Comparison of ENCODE assay signal across 8 cellular contexts in the genomic region with DNA sequence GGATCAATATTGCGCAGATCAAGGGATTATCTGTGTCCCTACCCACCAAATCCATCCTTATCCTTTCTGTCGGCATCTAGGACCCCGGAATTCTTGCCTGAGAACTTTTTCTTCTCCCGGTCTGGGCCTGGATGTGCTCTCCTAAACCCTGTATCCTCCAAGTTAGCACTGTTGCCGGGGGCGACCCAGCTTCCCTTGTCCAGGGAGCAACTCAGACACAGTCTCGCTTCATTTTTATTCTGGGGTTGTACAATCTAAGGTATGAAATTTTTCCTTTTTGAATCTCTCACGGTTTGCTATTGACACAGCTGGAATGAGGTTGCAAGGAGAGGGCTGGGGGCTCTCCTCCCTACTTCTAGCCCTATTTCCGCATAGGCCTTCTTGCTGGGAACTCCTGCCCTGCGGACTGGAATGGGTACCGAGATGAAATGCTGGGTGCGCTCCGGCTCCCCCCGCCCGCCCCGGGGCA. TPM values are rescaled to one million over a fixed set of nuclear protein-coding genes. Genes with fewer than 3 reads are reported as not detected.
DNase-seq lines count a peak whose midpoint lies in the region; ATAC-seq and TF ChIP-seq lines count a peak whose summit lies in the region.

No MANE protein-coding gene starts in this region.

- H3K27ac ChIP-seq in sigmoid colon = peak overlapping the region; percentile 84 to 91 (median 89)

- CTCF ChIA-PET in activated CD8-positive, alpha-beta memory T cell treated with anti-CD3 and anti-CD28 coated beads, Interleukin-2, amount 10 ng/mL, durations not matched to agents 7 days and 5 days (lab: Charles Lee) = interaction anchor here (1.3 to 2.6 kb wide), 2 partner anchors 53 to 139 kb away, joined by 4 to 10 read pairs; no protein-coding TSS in a partner anchor

- no peaks in the 10 kb centered on the region for H3K27me3 ChIP-seq in sigmoid colon

- WGBS in sigmoid colon, 2 donors = 24 to 32% methylated on average over 16 of the region's 16 CpGs

- H3K4me1 ChIP-seq in sigmoid colon = peaks cover 0 to 19% (median 18%) of the 10 kb centered on the region in 4 donors

- ATAC-seq in activated CD8-positive, alpha-beta memory T cell treated with anti-CD3 and anti-CD28 coated beads, Interleukin-2, amount 10 ng/mL, durations not matched to agents 7 days and 5 days = no peak
- ATAC-seq in SK-N-SH treated with all-trans-retinoic acid at 6 μM for 48 hours (peak; percentile 29), HG03565 (IDR thresholded peaks at IDR 0.05; ENCODE audit: unreplicated experiment) (no peak)

- peak overlapping the region; percentile 98 for H3K4me3 Mint-ChIP-seq in activated CD8-positive, alpha-beta memory T cell treated with anti-CD3 and anti-CD28 coated beads, Interleukin-2, amount 10 ng/mL, durations not matched to agents 7 days and 5 days

- peak overlapping the region; percentile 98 for H3K27ac Mint-ChIP-seq in activated CD8-positive, alpha-beta memory T cell treated with anti-CD3 and anti-CD28 coated beads, Interleukin-2, amount 10 ng/mL, durations not matched to agents 7 days and 5 days

- TF ChIP-seq EP300 in sigmoid colon (IDR thresholded peaks at IDR 0.05) = no peak

- H3K27me3 Mint-ChIP-seq in activated CD8-positive, alpha-beta memory T cell treated with anti-CD3 and anti-CD28 coated beads, Interleukin-2, amount 10 ng/mL, durations not matched to agents 7 days and 5 days = no peaks in the 10 kb centered on the region

- H3K36me3 ChIP-seq in sigmoid colon = peaks cover 0 to 4% (median 0%) of the 10 kb centered on the region in 4 donors

- H3K9me3 ChIP-seq in sigmoid colon = no peaks in the 10 kb centered on the region

- H3K4me3 ChIP-seq in foreskin fibroblast (ENCODE audit: low read depth in 1 of 2, low read length in 2 of 2) (peak overlapping the region; percentile 83), sigmoid colon (peak overlapping the region; percentile 52 to 81 (median 74))

- TF ChIP-seq CTCF in foreskin fibroblast (IDR thresholded peaks at IDR 0.05; ENCODE audit: low read depth, low read length) (no peak), sigmoid colon (IDR thresholded peaks at IDR 0.05) (no peak)

- H3K9me3 Mint-ChIP-seq in activated CD8-positive, alpha-beta memory T cell treated with anti-CD3 and anti-CD28 coated beads, Interleukin-2, amount 10 ng/mL, durations not matched to agents 7 days and 5 days (ENCODE audit: low read depth) = no peaks in the 10 kb centered on the region

- DNase-seq in activated CD8-positive, alpha-beta memory T cell treated with anti-CD3 and anti-CD28 coated beads, Interleukin-2, amount 10 ng/mL, durations not matched to agents 7 days and 5 days = no peak
- DNase-seq in activated CD8-positive, alpha-beta memory T cell treated with anti-CD3 and anti-CD28 coated beads, Interleukin-2, amount 50 U/mL, for 48 hours = no peak
- peak in 1 of 2 donors; percentile 11 for DNase-seq in foreskin fibroblast
- DNase-seq in sigmoid colon = no peak
- no peak for DNase-seq in NCI-H1694 (lab: John Stamatoyannopoulos, UW)
- DNase-seq in NCI-H1048 (lab: John Stamatoyannopoulos, UW) = no peak

- peaks cover 35% of the 10 kb centered on the region for H3K4me1 Mint-ChIP-seq in activated CD8-positive, alpha-beta memory T cell treated with anti-CD3 and anti-CD28 coated beads, Interleukin-2, amount 10 ng/mL, durations not matched to agents 7 days and 5 days

- no peak for TF ChIP-seq POLR2A in sigmoid colon (IDR thresholded peaks at IDR 0.05)

- peaks cover 33% of the 10 kb centered on the region for H3K36me3 Mint-ChIP-seq in activated CD8-positive, alpha-beta memory T cell treated with anti-CD3 and anti-CD28 coated beads, Interleukin-2, amount 10 ng/mL, durations not matched to agents 7 days and 5 days

- intact Hi-C loops in sigmoid colon (cut with DNase I) = loop anchor here (2.0 kb wide), 1 partner anchor 144 kb away; no protein-coding TSS in a partner anchor

TF ChIP-seq in SK-N-SH treated with all-trans-retinoic acid at 6 μM for 48 hours, 23 proteins besides CTCF, POLR2A, EP300 and RAD21 (continues in another document):
- TF ChIP-seq, protein P1, sequence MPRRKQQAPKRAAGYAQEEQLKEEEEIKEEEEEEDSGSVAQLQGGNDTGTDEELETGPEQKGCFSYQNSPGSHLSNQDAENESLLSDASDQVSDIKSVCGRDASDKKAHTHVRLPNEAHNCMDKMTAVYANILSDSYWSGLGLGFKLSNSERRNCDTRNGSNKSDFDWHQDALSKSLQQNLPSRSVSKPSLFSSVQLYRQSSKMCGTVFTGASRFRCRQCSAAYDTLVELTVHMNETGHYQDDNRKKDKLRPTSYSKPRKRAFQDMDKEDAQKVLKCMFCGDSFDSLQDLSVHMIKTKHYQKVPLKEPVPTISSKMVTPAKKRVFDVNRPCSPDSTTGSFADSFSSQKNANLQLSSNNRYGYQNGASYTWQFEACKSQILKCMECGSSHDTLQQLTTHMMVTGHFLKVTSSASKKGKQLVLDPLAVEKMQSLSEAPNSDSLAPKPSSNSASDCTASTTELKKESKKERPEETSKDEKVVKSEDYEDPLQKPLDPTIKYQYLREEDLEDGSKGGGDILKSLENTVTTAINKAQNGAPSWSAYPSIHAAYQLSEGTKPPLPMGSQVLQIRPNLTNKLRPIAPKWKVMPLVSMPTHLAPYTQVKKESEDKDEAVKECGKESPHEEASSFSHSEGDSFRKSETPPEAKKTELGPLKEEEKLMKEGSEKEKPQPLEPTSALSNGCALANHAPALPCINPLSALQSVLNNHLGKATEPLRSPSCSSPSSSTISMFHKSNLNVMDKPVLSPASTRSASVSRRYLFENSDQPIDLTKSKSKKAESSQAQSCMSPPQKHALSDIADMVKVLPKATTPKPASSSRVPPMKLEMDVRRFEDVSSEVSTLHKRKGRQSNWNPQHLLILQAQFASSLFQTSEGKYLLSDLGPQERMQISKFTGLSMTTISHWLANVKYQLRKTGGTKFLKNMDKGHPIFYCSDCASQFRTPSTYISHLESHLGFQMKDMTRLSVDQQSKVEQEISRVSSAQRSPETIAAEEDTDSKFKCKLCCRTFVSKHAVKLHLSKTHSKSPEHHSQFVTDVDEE (CRISPR knock-in tag; IDR thresholded peaks at IDR 0.05) = no peak
- TF ChIP-seq ZNF565 (CRISPR knock-in tag; conservative IDR thresholded peaks at IDR 0.05; ENCODE audit: low read depth) (no peak), ZFP30 (CRISPR knock-in tag; IDR thresholded peaks at IDR 0.05) (no peak), ZC3H10 (CRISPR knock-in tag; IDR thresholded peaks at IDR 0.05) (no peak), TCF4 (CRISPR knock-in tag; IDR thresholded peaks at IDR 0.05; ENCODE audit: borderline replicate concordance) (no peak), ESRRG (CRISPR knock-in tag; IDR thresholded peaks at IDR 0.05) (no peak), ARNTL (CRISPR knock-in tag; IDR thresholded peaks at IDR 0.05; ENCODE audit: borderline replicate concordance, low read depth) (no peak), PPARA (CRISPR knock-in tag; IDR thresholded peaks at IDR 0.05; ENCODE audit: borderline replicate concordance) (no peak), BACH2 (CRISPR knock-in tag; IDR thresholded peaks at IDR 0.05; ENCODE audit: borderline replicate concordance) (no peak), OSR1 (CRISPR knock-in tag; IDR thresholded peaks at IDR 0.05) (no peak), RARB (CRISPR knock-in tag; IDR thresholded peaks at IDR 0.05) (no peak), ZFP3 (CRISPR knock-in tag; IDR thresholded peaks at IDR 0.05) (no peak), ZNF8 (CRISPR knock-in tag; IDR thresholded peaks at IDR 0.05) (no peak), GLIS3 (CRISPR knock-in tag; IDR thresholded peaks at IDR 0.05) (no peak), ZNF70 (CRISPR knock-in tag; IDR thresholded peaks at IDR 0.05) (no peak)
- TF ChIP-seq, protein P2, sequence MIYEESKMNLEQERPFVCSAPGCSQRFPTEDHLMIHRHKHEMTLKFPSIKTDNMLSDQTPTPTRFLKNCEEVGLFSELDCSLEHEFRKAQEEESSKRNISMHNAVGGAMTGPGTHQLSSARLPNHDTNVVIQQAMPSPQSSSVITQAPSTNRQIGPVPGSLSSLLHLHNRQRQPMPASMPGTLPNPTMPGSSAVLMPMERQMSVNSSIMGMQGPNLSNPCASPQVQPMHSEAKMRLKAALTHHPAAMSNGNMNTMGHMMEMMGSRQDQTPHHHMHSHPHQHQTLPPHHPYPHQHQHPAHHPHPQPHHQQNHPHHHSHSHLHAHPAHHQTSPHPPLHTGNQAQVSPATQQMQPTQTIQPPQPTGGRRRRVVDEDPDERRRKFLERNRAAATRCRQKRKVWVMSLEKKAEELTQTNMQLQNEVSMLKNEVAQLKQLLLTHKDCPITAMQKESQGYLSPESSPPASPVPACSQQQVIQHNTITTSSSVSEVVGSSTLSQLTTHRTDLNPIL (CRISPR knock-in tag; IDR thresholded peaks at IDR 0.05; ENCODE audit: low read depth) = no peak

RNA-seq across cellular contexts. Expression of a gene that starts 0.4 kb away (rescaled TPM):
- 100 to 1,000 TPM; 173 to 194 TPM for total RNA-seq in activated CD8-positive, alpha-beta memory T cell treated with anti-CD3 and anti-CD28 coated beads, Interleukin-2, amount 10 ng/mL, durations not matched to agents 7 days and 5 days
- 10 to 100 TPM in 2 of 4 donors, 1 to 10 TPM in 2; 5.5 to 32.3 (median 10.6) TPM for total RNA-seq in sigmoid colon
- polyA plus RNA-seq in sigmoid colon = 100 to 1,000 TPM in 2 of 3 donors, 10 to 100 TPM in 1; 60.7 to 121 (median 104) TPM

RNA-seq across cellular contexts. Expression of a gene that starts 7.6 kb away (rescaled TPM):
- 10 to 100 TPM; 30.9 to 31.7 TPM for total RNA-seq in activated CD8-positive, alpha-beta memory T cell treated with anti-CD3 and anti-CD28 coated beads, Interleukin-2, amount 10 ng/mL, durations not matched to agents 7 days and 5 days
- 10 to 100 TPM; 18.9 to 28.0 (median 22.8) TPM for total RNA-seq in sigmoid colon
- 10 to 100 TPM; 30.3 to 40.9 (median 32.4) TPM for polyA plus RNA-seq in sigmoid colon

RNA-seq across cellular contexts. Expression of a gene that starts 13.8 kb away (rescaled TPM):
- 100 to 1,000 TPM; 112 to 179 TPM for total RNA-seq in activated CD8-positive, alpha-beta memory T cell treated with anti-CD3 and anti-CD28 coated beads, Interleukin-2, amount 10 ng/mL, durations not matched to agents 7 days and 5 days
- total RNA-seq in sigmoid colon = 100 to 1,000 TPM; 118 to 181 (median 146) TPM
- 100 to 1,000 TPM in 1 of 3 donors, 10 to 100 TPM in 2; 84.4 to 150 (median 99.7) TPM for polyA plus RNA-seq in sigmoid colon

RNA-seq across cellular contexts. Expression of a gene that starts 14.2 kb away (rescaled TPM):
- 10 to 100 TPM; 42.8 to 53.0 TPM for total RNA-seq in activated CD8-positive, alpha-beta memory T cell treated with anti-CD3 and anti-CD28 coated beads, Interleukin-2, amount 10 ng/mL, durations not matched to agents 7 days and 5 days
- 10 to 100 TPM; 34.1 to 65.6 (median 50.7) TPM for total RNA-seq in sigmoid colon
- 10 to 100 TPM; 21.0 to 49.4 (median 29.8) TPM for polyA plus RNA-seq in sigmoid colon

RNA-seq across cellular contexts. Expression of a gene that starts 32.8 kb away (rescaled TPM):
- total RNA-seq in activated CD8-positive, alpha-beta memory T cell treated with anti-CD3 and anti-CD28 coated beads, Interleukin-2, amount 10 ng/mL, durations not matched to agents 7 days and 5 days = under 1 TPM; 0.44 to 0.59 TPM
- total RNA-seq in sigmoid colon = 1 to 10 TPM in 1 of 4 donors, under 1 TPM in 3; 0.33 to 1.4 (median 0.62) TPM
- under 1 TPM; 0.23 to 0.60 (median 0.23) TPM for polyA plus RNA-seq in sigmoid colon

Comparison
In these comparisons a context has a peak if more than half of its experiments do, and no peak if none do; other contexts are left out.
1. RNA of a gene that starts 0.4 kb away (total RNA-seq): 173 to 194 TPM in activated CD8-positive, alpha-beta memory T cell treated with anti-CD3 and anti-CD28 coated beads, Interleukin-2, amount 10 ng/mL, durations not matched to agents 7 days and 5 days; 5.5 to 32.3 TPM in sigmoid colon; every median in the first group is over 4 times any median in the second.